Comparison of ENCODE assay signal across 14 cellular contexts in the genomic region with DNA sequence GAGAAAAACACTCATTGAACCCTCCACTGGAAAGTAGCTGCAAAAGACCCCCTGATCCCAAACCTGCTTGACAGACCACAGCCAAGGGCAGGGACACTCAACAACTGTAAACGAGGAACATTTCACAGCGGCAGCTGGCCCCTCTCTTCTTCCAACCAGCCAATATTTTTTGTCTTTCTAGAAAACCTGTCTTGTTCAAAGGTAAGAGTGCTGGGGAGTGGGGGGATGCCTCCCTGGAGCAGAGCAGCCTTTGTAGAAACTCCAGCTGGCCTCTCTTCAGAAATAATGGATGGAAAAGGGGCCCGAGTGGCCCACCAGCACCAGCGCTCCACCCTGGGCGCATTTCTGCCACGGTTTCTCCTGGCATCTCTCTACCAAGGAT.
DNase-seq lines count a peak whose midpoint lies in the region; ATAC-seq and TF ChIP-seq lines count a peak whose summit lies in the region.
"Had no signal": no experiment of that assay in that cellular context is flagged by ENCODE, and none has a peak within 500 bp of the region (broad histone marks: within the 10 kb centered on the region; RNA-seq: fewer than 3 reads in every experiment).

No MANE protein-coding gene starts in this region.

- CTCF ChIA-PET in naive thymus-derived CD4-positive, alpha-beta T cell (lab: Charles Lee): no interaction called here
- CTCF ChIA-PET in PC-3 (lab: Charles Lee): no interaction called here

- peaks cover 84% of the 10 kb centered on the region for H3K27me3 Mint-ChIP-seq in brain
- peaks cover 33 to 78% (median 64%) of the 10 kb centered on the region in 5 donors for H3K27me3 Mint-ChIP-seq in naive thymus-derived CD4-positive, alpha-beta T cell

- H3K27ac Mint-ChIP-seq in brain: peak overlapping the region; percentile 28 to 93 (median 91)
- H3K27ac Mint-ChIP-seq in naive thymus-derived CD4-positive, alpha-beta T cell: peak overlapping the region in 4 of 9 donors; percentile 8 to 43 (median 22)
- H3K27ac Mint-ChIP-seq: activated CD8-positive, alpha-beta memory T cell treated with anti-CD3 and anti-CD28 coated beads, Interleukin-2, amount 10 ng/mL, durations not matched to agents 7 days and 5 days had no signal

- no peaks in the 10 kb centered on the region for H3K9me2 ChIP-seq in PC-3 (replicated peaks; ENCODE audit: low read length)

- no peak overlapping the region for H2AFZ ChIP-seq in PC-3 (ENCODE audit: low read length)

- no peak overlapping the region for H3K9ac ChIP-seq in PC-3 (ENCODE audit: low read length)

- H4K20me1 ChIP-seq in PC-3 (ENCODE audit: low read length): no peaks in the 10 kb centered on the region

- H3K27ac ChIP-seq in naive thymus-derived CD4-positive, alpha-beta T cell (ENCODE audit: low read depth, low read length): no peak overlapping the region
- H3K27ac ChIP-seq in PC-3 (ENCODE audit: low read length): no peak overlapping the region
- H3K27ac ChIP-seq: gastrocnemius medialis, right atrium auricular region had no signal

- no peaks in the 10 kb centered on the region for H3K79me2 ChIP-seq in PC-3 (ENCODE audit: low read length)

- no peak overlapping the region for H3K4me3 ChIP-seq in naive thymus-derived CD4-positive, alpha-beta T cell (ENCODE audit: low read length)
- no peak overlapping the region for H3K4me3 ChIP-seq in PC-3 (ENCODE audit: low read length)

- no peak overlapping the region for H3K4me2 ChIP-seq in PC-3 (ENCODE audit: low read length)

- no peaks in the 10 kb centered on the region for H3K36me3 ChIP-seq in naive thymus-derived CD4-positive, alpha-beta T cell (ENCODE audit: control insufficient read depth in 2 of 3, insufficient read depth in 3 of 3, low read length in 3 of 3)
- H3K36me3 ChIP-seq in PC-3 (ENCODE audit: low read depth, low read length): no peaks in the 10 kb centered on the region
- H3K36me3 ChIP-seq: gastrocnemius medialis, right atrium auricular region had no signal

- TF ChIP-seq CTCF in brain (conservative IDR thresholded peaks at IDR 0.05) (no peak), PC-3 (conservative IDR thresholded peaks at IDR 0.05; ENCODE audit: low read depth, low read length) (no peak)

- no peaks in the 10 kb centered on the region for H3K9me3 ChIP-seq in naive thymus-derived CD4-positive, alpha-beta T cell (ENCODE audit: control insufficient read depth in 2 of 3, low read length in 3 of 3)
- no peaks in the 10 kb centered on the region for H3K9me3 ChIP-seq in PC-3 (ENCODE audit: low read length)
- H3K9me3 ChIP-seq: gastrocnemius medialis had no signal

- peaks cover 17 to 25% (median 21%) of the 10 kb centered on the region in 5 experiments for H3K9me3 Mint-ChIP-seq in brain
- peaks cover 0 to 22% (median 13%) of the 10 kb centered on the region in 11 donors for H3K9me3 Mint-ChIP-seq in naive thymus-derived CD4-positive, alpha-beta T cell

- peak; percentile 2 for ATAC-seq in HG02642 (IDR thresholded peaks at IDR 0.05; ENCODE audit: poor library complexity, unreplicated experiment)
- no peak for ATAC-seq in naive thymus-derived CD4-positive, alpha-beta T cell
- no peak for ATAC-seq in sciatic nerve
- no peak for ATAC-seq in PC-3
- ATAC-seq: activated CD8-positive, alpha-beta memory T cell treated with anti-CD3 and anti-CD28 coated beads, Interleukin-2, amount 10 ng/mL, durations not matched to agents 7 days and 5 days; gastrocnemius medialis; HCT116 had no signal

- peak; percentile 19 for DNase-seq in ELF-1 (ENCODE audit: low read depth, low spot score)
- no peak for DNase-seq in naive thymus-derived CD4-positive, alpha-beta T cell
- DNase-seq in sciatic nerve (ENCODE audit: low spot score): no peak
- no peak for DNase-seq in GOT3 (lab: John Stamatoyannopoulos, UW)
- DNase-seq in PC-3: no peak
- no peak for DNase-seq in AG20443 (ENCODE audit: low spot score)
- DNase-seq: activated CD8-positive, alpha-beta memory T cell treated with anti-CD3 and anti-CD28 coated beads, Interleukin-2, amount 10 ng/mL, durations not matched to agents 7 days and 5 days; effector CD4-positive, alpha-beta T cell; gastrocnemius medialis; NCI-H2029 treated with DMSO at 0.1 percent for 48 hours had no signal

- H3K4me3 Mint-ChIP-seq in brain: peak overlapping the region; percentile 42 to 84 (median 67)
- H3K4me3 Mint-ChIP-seq in naive thymus-derived CD4-positive, alpha-beta T cell: peak overlapping the region; percentile 38 to 79 (median 64)
- H3K4me3 Mint-ChIP-seq: activated CD8-positive, alpha-beta memory T cell treated with anti-CD3 and anti-CD28 coated beads, Interleukin-2, amount 10 ng/mL, durations not matched to agents 7 days and 5 days had no signal

- intact Hi-C loops in naive thymus-derived CD4-positive, alpha-beta T cell (cut with micrococcal nuclease): no loop called here
- intact Hi-C loops in sciatic nerve (cut with DNase I): no loop called here
- intact Hi-C loops in PC-3 (cut with micrococcal nuclease): no loop called here

- peaks cover 31% of the 10 kb centered on the region for H3K4me1 Mint-ChIP-seq in brain
- peaks cover 7 to 21% (median 17%) of the 10 kb centered on the region in 7 donors for H3K4me1 Mint-ChIP-seq in naive thymus-derived CD4-positive, alpha-beta T cell

- no peaks in the 10 kb centered on the region for H3K36me3 Mint-ChIP-seq in brain
- H3K36me3 Mint-ChIP-seq in naive thymus-derived CD4-positive, alpha-beta T cell: peaks cover 0 to 13% (median 3%) of the 10 kb centered on the region in 5 donors
- H3K36me3 Mint-ChIP-seq: activated CD8-positive, alpha-beta memory T cell treated with anti-CD3 and anti-CD28 coated beads, Interleukin-2, amount 10 ng/mL, durations not matched to agents 7 days and 5 days had no signal

- H3F3A ChIP-seq in PC-3 (ENCODE audit: low read length, unreplicated experiment): no peaks in the 10 kb centered on the region

- peaks cover 0 to 3% of the 10 kb centered on the region in 2 donors for H3K4me1 ChIP-seq in naive thymus-derived CD4-positive, alpha-beta T cell (ENCODE audit: control insufficient read depth in 2 of 2, insufficient read depth in 2 of 2, low read length in 2 of 2)
- no peaks in the 10 kb centered on the region for H3K4me1 ChIP-seq in PC-3 (ENCODE audit: insufficient read depth, low read length)
- H3K4me1 ChIP-seq: gastrocnemius medialis, right atrium auricular region had no signal

- BruUV-seq in PC-3 (replicated peaks; lab: Mats Ljungman, UMichigan): no TSS peak

- POLR2A ChIA-PET in naive thymus-derived CD4-positive, alpha-beta T cell (lab: Charles Lee): interaction anchor here (0.5 kb wide), 1 partner anchor 92 kb away, joined by 3 read pairs; no protein-coding TSS in a partner anchor
- POLR2A ChIA-PET in PC-3 (lab: Charles Lee; ENCODE audit: unreplicated experiment): no interaction called here

- no peaks in the 10 kb centered on the region for H3K27me3 ChIP-seq in naive thymus-derived CD4-positive, alpha-beta T cell (ENCODE audit: control insufficient read depth in 2 of 2, insufficient read depth in 2 of 2, low read length in 2 of 2)
- peaks cover 60% of the 10 kb centered on the region for H3K27me3 ChIP-seq in PC-3 (ENCODE audit: low read length)
- H3K27me3 ChIP-seq: right atrium auricular region had no signal
